15 cellular contexts compared by ENCODE assay signal in genomic region chr9:133892193-133892920, GRCh38.
DNase-seq lines count a peak whose midpoint lies in the region; ATAC-seq and TF ChIP-seq lines count a peak whose summit lies in the region.
"Had no signal": no experiment of that assay in that cellular context is flagged by ENCODE, and none has a peak within 500 bp of the region (broad histone marks: within the 10 kb centered on the region; RNA-seq: fewer than 3 reads in every experiment).

No MANE protein-coding gene starts in this region.

- peaks cover 18% of the 10 kb centered on the region for H3K36me3 Mint-ChIP-seq in brain
- peaks cover under 1% of the 10 kb centered on the region for H3K36me3 Mint-ChIP-seq in progenitor cell of endocrine pancreas (ENCODE audit: insufficient read depth)

- H3K23ac ChIP-seq in trophoblast cell (ENCODE audit: low read length), result no peak overlapping the region

- no peak overlapping the region for H2AK5ac ChIP-seq in trophoblast cell (ENCODE audit: low read length)

- no peaks in the 10 kb centered on the region for H3K27me3 ChIP-seq in HUES6 (ENCODE audit: control insufficient read depth, insufficient read depth, low read length)
- H3K27me3 ChIP-seq in trophoblast cell (ENCODE audit: insufficient read depth, low read length), result no peaks in the 10 kb centered on the region

- no peak overlapping the region for H3K4me2 ChIP-seq in trophoblast cell (ENCODE audit: low read length)

- TF ChIP-seq CTCF in brain (conservative IDR thresholded peaks at IDR 0.05) (no peak), progenitor cell of endocrine pancreas (IDR thresholded peaks at IDR 0.05; ENCODE audit: unreplicated experiment) (no peak)

- peak overlapping the region; percentile 62 to 90 (median 84) for H3K27ac Mint-ChIP-seq in brain
- peak overlapping the region; percentile 99 for H3K27ac Mint-ChIP-seq in progenitor cell of endocrine pancreas
- H3K27ac Mint-ChIP-seq: activated B cell treated with CpG ODN at 0.5 μM for 24 hours; activated naive CD8-positive, alpha-beta T cell treated with anti-CD3 and anti-CD28 coated beads, Interleukin-2, amount 50 U/mL, for 24 hours had no signal

- peak overlapping the region; percentile 29 for H3K9ac ChIP-seq in HUES6 (ENCODE audit: low read length)
- H3K9ac ChIP-seq in trophoblast cell (ENCODE audit: low read length), result no peak overlapping the region

- no peak overlapping the region for H3K18ac ChIP-seq in trophoblast cell (ENCODE audit: low read length)

- no peak for TF ChIP-seq POLR2A in erythroblast (IDR thresholded peaks at IDR 0.05; ENCODE audit: low read length)

- H4K91ac ChIP-seq in trophoblast cell (ENCODE audit: low read depth, low read length), result no peak overlapping the region

- H2BK5ac ChIP-seq in trophoblast cell (ENCODE audit: low read depth, low read length, poor library complexity), result no peak overlapping the region

- peaks cover 48% of the 10 kb centered on the region for H3K4me1 ChIP-seq in HUES6 (ENCODE audit: control insufficient read depth, insufficient read depth, low read length)
- H3K4me1 ChIP-seq in trophoblast cell (ENCODE audit: control insufficient read depth in 1 of 2, insufficient read depth in 2 of 2, low read length in 2 of 2), result peaks cover 40 to 46% of the 10 kb centered on the region in 2 experiments

- no peak overlapping the region for H2BK120ac ChIP-seq in trophoblast cell (ENCODE audit: insufficient read depth, low read length, poor library complexity)

- H2BK12ac ChIP-seq in trophoblast cell (ENCODE audit: low read length), result no peak overlapping the region

- H3K79me1 ChIP-seq in trophoblast cell (ENCODE audit: low read length), result peaks cover 40% of the 10 kb centered on the region

- H3K36me3 ChIP-seq in HUES6 (ENCODE audit: control insufficient read depth, insufficient read depth, low read length) (peaks cover 6% of the 10 kb centered on the region; the same call in 1 of the 2 replicates), trophoblast cell (ENCODE audit: control insufficient read depth in 1 of 2, insufficient read depth in 2 of 2, low read length in 2 of 2) (peaks cover 20 to 21% of the 10 kb centered on the region in 2 experiments)

- H3K27ac ChIP-seq in HUES6 (ENCODE audit: low read depth, low read length), result no peak overlapping the region
- H3K27ac ChIP-seq in trophoblast cell (ENCODE audit: low read depth, low read length), result no peak overlapping the region

- no peak overlapping the region for H3K4ac ChIP-seq in trophoblast cell (ENCODE audit: low read depth, low read length)

- peaks cover 28% of the 10 kb centered on the region for H3K79me2 ChIP-seq in trophoblast cell (ENCODE audit: control insufficient read depth, insufficient read depth, low read length, poor library complexity)

- DNase-seq in NCI-H2196 (lab: John Stamatoyannopoulos, UW; ENCODE audit: unreplicated experiment) (peak; percentile 65), progenitor cell of endocrine pancreas (ENCODE audit: low spot score, unreplicated experiment) (peak; percentile 47), trophoblast cell (no peak), erythroblast (lab: John Stamatoyannopoulos, UW) (no peak)
- DNase-seq: activated B cell treated with CpG ODN at 0.5 μM for 24 hours; activated naive CD8-positive, alpha-beta T cell treated with anti-CD3 and anti-CD28 coated beads, Interleukin-2, amount 50 U/mL, for 24 hours; C1 segment of cervical spinal cord; KBM-7; NCI-H226; Right ventricle myocardium superior had no signal

- H4K12ac ChIP-seq in trophoblast cell (ENCODE audit: low read depth, low read length), result no peak overlapping the region

- ATAC-seq in HG03342 (IDR thresholded peaks at IDR 0.05; ENCODE audit: unreplicated experiment) (no peak), HG02588 (IDR thresholded peaks at IDR 0.05; ENCODE audit: unreplicated experiment) (no peak)
- ATAC-seq: activated naive CD8-positive, alpha-beta T cell treated with anti-CD3 and anti-CD28 coated beads, Interleukin-2, amount 50 U/mL, for 24 hours had no signal

- H3K9me3 ChIP-seq in HUES6 (ENCODE audit: control insufficient read depth, insufficient read depth, low read depth, low read length) (peaks cover 3% of the 10 kb centered on the region; the same call in 1 of the 2 replicates), trophoblast cell (ENCODE audit: insufficient read depth, low read depth, low read length) (peaks cover 4% of the 10 kb centered on the region)

- no peak overlapping the region for H4K8ac ChIP-seq in trophoblast cell (ENCODE audit: low read depth, low read length)

- H3K4me3 Mint-ChIP-seq in brain (no peak overlapping the region), progenitor cell of endocrine pancreas (ENCODE audit: low read depth) (peak overlapping the region; percentile 56)
- H3K4me3 Mint-ChIP-seq: activated B cell treated with CpG ODN at 0.5 μM for 24 hours; activated naive CD8-positive, alpha-beta T cell treated with anti-CD3 and anti-CD28 coated beads, Interleukin-2, amount 50 U/mL, for 24 hours; dendritic cell treated with granulocyte-macrophage colony-stimulating factor and Interleukin-4, amounts not matched to agents 40 ng/mL and 50 ng/mL, for 4 days had no signal

- H3K4me1 Mint-ChIP-seq in brain, result peaks cover 77% of the 10 kb centered on the region
- peaks cover 68% of the 10 kb centered on the region for H3K4me1 Mint-ChIP-seq in progenitor cell of endocrine pancreas (ENCODE audit: low read depth)
- H3K4me1 Mint-ChIP-seq: activated naive CD8-positive, alpha-beta T cell treated with anti-CD3 and anti-CD28 coated beads, Interleukin-2, amount 50 U/mL, for 24 hours had no signal

- H3K4me3 ChIP-seq in HUES6 (ENCODE audit: low read depth, low read length), result no peak overlapping the region
- H3K4me3 ChIP-seq in trophoblast cell (ENCODE audit: low read depth, low read length), result no peak overlapping the region

- H3K27me3 Mint-ChIP-seq in brain (peaks cover 3% of the 10 kb centered on the region), progenitor cell of endocrine pancreas (no peaks in the 10 kb centered on the region)
- H3K27me3 Mint-ChIP-seq: activated B cell treated with CpG ODN at 0.5 μM for 24 hours; activated naive CD8-positive, alpha-beta T cell treated with anti-CD3 and anti-CD28 coated beads, Interleukin-2, amount 50 U/mL, for 24 hours; dendritic cell treated with granulocyte-macrophage colony-stimulating factor and Interleukin-4, amounts not matched to agents 40 ng/mL and 50 ng/mL, for 4 days had no signal

- no peak overlapping the region for H2AFZ ChIP-seq in trophoblast cell (ENCODE audit: insufficient read depth, low read length, poor library complexity)

- H3K14ac ChIP-seq in trophoblast cell (ENCODE audit: low read length), result no peak overlapping the region

- no CpG with 5 or more reads among the region's 17 CpGs for WGBS in trophoblast cell (ENCODE audit: extremely low coverage, insufficient coverage, insufficient read length)

- H3K9me3 Mint-ChIP-seq in brain, result peaks cover 0 to 2% (median 0%) of the 10 kb centered on the region in 5 experiments
- H3K9me3 Mint-ChIP-seq in progenitor cell of endocrine pancreas (ENCODE audit: low read depth), result no peaks in the 10 kb centered on the region
- H3K9me3 Mint-ChIP-seq: activated B cell treated with CpG ODN at 0.5 μM for 24 hours; activated naive CD8-positive, alpha-beta T cell treated with anti-CD3 and anti-CD28 coated beads, Interleukin-2, amount 50 U/mL, for 24 hours; dendritic cell treated with granulocyte-macrophage colony-stimulating factor and Interleukin-4, amounts not matched to agents 40 ng/mL and 50 ng/mL, for 4 days had no signal

Comparison
In these comparisons a context has a peak if more than half of its experiments do, and no peak if none do; other contexts are left out.
1. DNase-seq: peak in NCI-H2196 (single experiment) and progenitor cell of endocrine pancreas (single experiment); none in trophoblast cell (0 of 2) and erythroblast (0 of 2).